Comparison of ENCODE assay signal across 15 cellular contexts in the genomic region with DNA sequence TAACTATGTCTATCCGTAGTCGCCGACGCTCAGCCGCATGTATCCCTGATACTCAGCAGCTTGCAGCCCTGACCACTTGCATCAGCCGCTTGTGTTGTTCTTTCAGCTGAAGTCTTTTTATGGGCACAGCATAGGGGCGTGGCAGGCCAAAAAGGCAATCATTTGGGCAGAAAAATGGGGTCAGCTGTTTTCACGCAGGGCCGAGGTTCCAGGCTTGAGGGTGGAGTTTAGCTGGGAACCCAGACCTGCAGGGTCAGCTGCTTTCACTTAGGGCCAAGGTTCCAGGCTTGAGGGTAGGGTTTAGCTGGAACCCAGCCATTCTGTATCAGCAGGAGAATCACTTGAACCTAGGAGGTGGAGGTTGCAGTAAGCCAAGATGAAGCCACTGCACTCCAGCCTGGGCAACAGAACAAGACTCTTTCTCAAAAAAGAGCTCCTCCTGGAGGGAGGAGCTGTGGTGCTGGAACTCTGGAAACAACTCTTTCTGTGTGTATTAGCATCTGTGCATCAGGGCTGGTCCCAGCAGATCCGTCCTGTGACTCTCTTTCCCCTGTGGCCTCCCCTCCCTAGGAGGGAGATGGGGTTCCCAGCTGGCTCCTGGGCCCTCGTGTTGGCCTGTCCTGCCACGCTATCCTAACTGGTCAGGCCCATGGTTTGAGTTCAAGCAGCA. TPM values are rescaled to one million over a fixed set of nuclear protein-coding genes. Genes with fewer than 3 reads are reported as not detected.
A peak's percentile ranks its signal among the peaks of the same experiment; 100 is the strongest.
DNase-seq lines count a peak whose midpoint lies in the region; ATAC-seq and TF ChIP-seq lines count a peak whose summit lies in the region.
"Had no signal": no experiment of that assay in that cellular context is flagged by ENCODE, and none has a peak within 500 bp of the region (broad histone marks: within the 10 kb centered on the region; RNA-seq: fewer than 3 reads in every experiment).

No MANE protein-coding gene starts in this region.

- TF ChIP-seq CTCF in MCF 10A (IDR thresholded peaks at IDR 0.05; ENCODE audit: unreplicated experiment), result no peak
- TF ChIP-seq CTCF in breast epithelium (IDR thresholded peaks at IDR 0.05), result no peak
- TF ChIP-seq CTCF in upper lobe of right lung (IDR thresholded peaks at IDR 0.05), result no peak

- CTCF ChIA-PET in MCF 10A (lab: Yijun Ruan, JAX), result interaction anchor here (0.8 to 2.5 kb wide), 7 partner anchors 9 to 58 kb away, joined by 3 to 13 read pairs (median 5); partner anchors contain the start of gene PRND

- H3K4me1 ChIP-seq in breast epithelium (no peaks in the 10 kb centered on the region), upper lobe of right lung (no peaks in the 10 kb centered on the region)

- H3K4me3 ChIP-seq in breast epithelium, result no peak overlapping the region
- H3K4me3 ChIP-seq in upper lobe of right lung, result no peak overlapping the region
- H3K4me3 ChIP-seq: dorsolateral prefrontal cortex, smooth muscle cell had no signal

- H3K27me3 Mint-ChIP-seq in MCF 10A (ENCODE audit: insufficient read depth, unreplicated experiment), result no peaks in the 10 kb centered on the region
- no peaks in the 10 kb centered on the region for H3K27me3 Mint-ChIP-seq in T-helper 1 cell treated with Interleukin-12 subunit alpha and Interleukin-12 subunit beta and Interleukin-4 antibody, amounts not matched to agents 30 μg/mL and 1 μg/mL, for 36 hours (ENCODE audit: low read depth)

- no peaks in the 10 kb centered on the region for H3K27me3 ChIP-seq in breast epithelium
- no peaks in the 10 kb centered on the region for H3K27me3 ChIP-seq in upper lobe of right lung
- H3K27me3 ChIP-seq: dorsolateral prefrontal cortex had no signal

- H3K27ac Mint-ChIP-seq in MCF 10A (ENCODE audit: low read depth, unreplicated experiment), result peak overlapping the region; percentile 72
- H3K27ac Mint-ChIP-seq in T-helper 1 cell treated with Interleukin-12 subunit alpha and Interleukin-12 subunit beta and Interleukin-4 antibody, amounts not matched to agents 30 μg/mL and 1 μg/mL, for 36 hours, result peak overlapping the region; percentile 93

- H3K27ac ChIP-seq in breast epithelium, result no peak overlapping the region
- H3K27ac ChIP-seq in epithelial cell of prostate, result peak overlapping the region; percentile 97
- peak overlapping the region; percentile 17 for H3K27ac ChIP-seq in upper lobe of right lung
- H3K27ac ChIP-seq: dorsolateral prefrontal cortex had no signal

- intact Hi-C loops in MCF 10A (cut with micrococcal nuclease), result loop anchor here (5.0 kb wide), 1 partner anchor 47 kb away; no protein-coding TSS in a partner anchor
- intact Hi-C loops in breast epithelium (cut with DNase I; ENCODE audit: low total_unique reads), result no loop called here
- intact Hi-C loops in upper lobe of right lung (cut with DNase I), result no loop called here

- ATAC-seq in upper lobe of right lung (no peak), GM21528 (IDR thresholded peaks at IDR 0.05; ENCODE audit: low FRiP score, unreplicated experiment) (no peak)

- POLR2A ChIA-PET in MCF 10A (lab: Yijun Ruan, JAX), result interaction anchor here (0.6 to 3.8 kb wide), 5 partner anchors 9 to 1272 kb away, joined by 3 to 20 read pairs (median 4); no protein-coding TSS in a partner anchor

- no peaks in the 10 kb centered on the region for H3K9me3 Mint-ChIP-seq in MCF 10A (ENCODE audit: unreplicated experiment)
- H3K9me3 Mint-ChIP-seq in T-helper 1 cell treated with Interleukin-12 subunit alpha and Interleukin-12 subunit beta and Interleukin-4 antibody, amounts not matched to agents 30 μg/mL and 1 μg/mL, for 36 hours, result peaks cover 6% of the 10 kb centered on the region

- no TSS peak for BruUV-seq in MCF 10A (replicated peaks; lab: Mats Ljungman, UMichigan)

- H3K9me3 ChIP-seq in breast epithelium (no peaks in the 10 kb centered on the region), upper lobe of right lung (no peaks in the 10 kb centered on the region)

- H3K4me3 Mint-ChIP-seq in MCF 10A (ENCODE audit: unreplicated experiment), result no peak overlapping the region
- no peak overlapping the region for H3K4me3 Mint-ChIP-seq in T-helper 1 cell treated with Interleukin-12 subunit alpha and Interleukin-12 subunit beta and Interleukin-4 antibody, amounts not matched to agents 30 μg/mL and 1 μg/mL, for 36 hours

- no peak for TF ChIP-seq POLR2A in breast epithelium (IDR thresholded peaks at IDR 0.05)

- H3K4me1 Mint-ChIP-seq in MCF 10A (ENCODE audit: insufficient read depth, unreplicated experiment), result peaks cover 26% of the 10 kb centered on the region
- H3K4me1 Mint-ChIP-seq in T-helper 1 cell treated with Interleukin-12 subunit alpha and Interleukin-12 subunit beta and Interleukin-4 antibody, amounts not matched to agents 30 μg/mL and 1 μg/mL, for 36 hours (ENCODE audit: low read depth), result peaks cover 31% of the 10 kb centered on the region

- no peak for DNase-seq in MCF 10A (ENCODE audit: unreplicated experiment)
- DNase-seq in breast epithelium (ENCODE audit: low spot score in 2 of 2), result no peak
- DNase-seq in epithelial cell of prostate (ENCODE audit: low read depth, low spot score), result no peak
- no peak for DNase-seq in upper lobe of right lung
- DNase-seq in HCEC 1CT, result no peak
- DNase-seq in NCI-H1048 (lab: John Stamatoyannopoulos, UW), result no peak
- DNase-seq: anterior cingulate cortex, dorsolateral prefrontal cortex, NCI-H2081, NCI-H748 treated with DMSO at 0.1 percent for 48 hours, Right ventricle myocardium superior had no signal

- H3K36me3 Mint-ChIP-seq in MCF 10A (ENCODE audit: insufficient read depth, unreplicated experiment), result no peaks in the 10 kb centered on the region
- peaks cover 10% of the 10 kb centered on the region for H3K36me3 Mint-ChIP-seq in T-helper 1 cell treated with Interleukin-12 subunit alpha and Interleukin-12 subunit beta and Interleukin-4 antibody, amounts not matched to agents 30 μg/mL and 1 μg/mL, for 36 hours (ENCODE audit: low read depth)

- H3K36me3 ChIP-seq in breast epithelium (no peaks in the 10 kb centered on the region), upper lobe of right lung (no peaks in the 10 kb centered on the region)

RNA-seq across cellular contexts. Expression of gene PRNP, which starts 21.4 kb away (rescaled TPM):
- total RNA-seq in MCF 10A (2022), result 281 and 317 TPM in 2 replicates
- 100 to 1,000 TPM in 2 of 3 donors, 10 to 100 TPM in 1; 88.2 to 145 (median 124) TPM for total RNA-seq in breast epithelium
- total RNA-seq in upper lobe of right lung, result 96.2 TPM

RNA-seq across cellular contexts. Expression of gene PRND, which starts 56.9 kb away (rescaled TPM):
- total RNA-seq in MCF 10A (2022) (not detected in 2 replicates), breast epithelium (not detected), upper lobe of right lung (0.43 TPM)
- total RNA-seq: HT-29, Right ventricle myocardium superior, smooth muscle cell had no signal

Comparison
In these comparisons a context has a peak if more than half of its experiments do, and no peak if none do; other contexts are left out.
1. H3K27ac ChIP-seq: peak in epithelial cell of prostate (single experiment) and upper lobe of right lung (single experiment); none in breast epithelium (0 of 2).